25 cellular contexts compared by ENCODE assay signal in the genomic region with DNA sequence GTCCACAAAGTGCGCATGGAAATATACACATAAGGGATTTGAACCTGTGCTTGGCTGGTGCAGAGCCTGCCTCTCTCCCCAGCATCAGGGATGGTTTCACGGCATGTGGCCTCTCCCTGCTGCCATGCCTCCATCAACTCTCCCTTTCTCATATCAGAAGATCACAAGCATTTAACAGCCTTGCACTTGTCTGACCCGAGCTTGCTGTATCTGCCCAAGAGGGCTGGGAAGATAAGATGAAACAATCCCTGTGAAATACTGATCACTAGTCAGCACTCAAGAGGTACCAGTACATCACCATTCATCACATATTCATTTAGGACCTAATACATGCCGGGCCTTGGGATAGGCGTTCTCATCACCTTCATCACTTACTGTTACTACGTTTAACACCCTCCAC.
"Had no signal": no experiment of that assay in that cellular context is flagged by ENCODE, and none has a peak within 500 bp of the region (broad histone marks: within the 10 kb centered on the region; RNA-seq: fewer than 3 reads in every experiment).

No MANE protein-coding gene starts in this region.

- H3K9me3 Mint-ChIP-seq: natural killer cell; stimulated activated naive B cell treated with anti-CD40 and anti-IgM and Interleukin-4, amounts not matched to agents 10 μg/mL and 1 μg/mL and 100 μg/mL, for 72 hours; stimulated activated naive CD8-positive, alpha-beta T cell treated with anti-CD3 and anti-CD28 coated beads, Interleukin-15, Interleukin-2, amounts not matched to agents 100 ng/mL and 50 ng/mL, for 24 hours had no signal

- H3K4me1 ChIP-seq: gastroesophageal sphincter, lower lobe of right lung, right lobe of liver, suprapubic skin, upper lobe of right lung, uterus had no signal

- H3K27me3 Mint-ChIP-seq: stimulated activated naive B cell treated with anti-CD40 and anti-IgM and Interleukin-4, amounts not matched to agents 10 μg/mL and 1 μg/mL and 100 μg/mL, for 72 hours; stimulated activated naive CD8-positive, alpha-beta T cell treated with anti-CD3 and anti-CD28 coated beads, Interleukin-15, Interleukin-2, amounts not matched to agents 100 ng/mL and 50 ng/mL, for 24 hours had no signal

- H3K36me3 Mint-ChIP-seq: natural killer cell; stimulated activated naive B cell treated with anti-CD40 and anti-IgM and Interleukin-4, amounts not matched to agents 10 μg/mL and 1 μg/mL and 100 μg/mL, for 72 hours had no signal

- H3K4me2 ChIP-seq: hepatocyte had no signal

- DNase-seq: dorsolateral prefrontal cortex; effector CD4-positive, alpha-beta T cell; foreskin fibroblast; heart left ventricle; kidney; left lung; lower lobe of right lung; natural killer cell; occipital lobe; ovary; retina; right lobe of liver; small intestine; stimulated activated CD4-positive, alpha-beta T cell treated with anti-CD3 and anti-CD28 coated beads, Interleukin-15, amount 100 ng/mL, for 24 hours; stimulated activated CD4-positive, alpha-beta T cell treated with anti-CD3 and anti-CD28 coated beads, Interleukin-2, amount 100 ng/mL, for 48 hours; stimulated activated naive B cell treated with anti-CD40 and anti-IgM and Interleukin-4, amounts not matched to agents 10 μg/mL and 1 μg/mL and 100 μg/mL, for 72 hours; transverse colon; upper lobe of right lung; uterus had no signal

- H3K4me3 ChIP-seq: dorsolateral prefrontal cortex, gastroesophageal sphincter, heart left ventricle, hepatocyte, left lung, lower lobe of right lung, ovary, right lobe of liver, suprapubic skin, transverse colon, upper lobe of right lung, uterus had no signal

- H3K27ac ChIP-seq: dorsolateral prefrontal cortex, epithelial cell of prostate, gastroesophageal sphincter, heart left ventricle, hepatocyte, left lung, lower lobe of right lung, ovary, right lobe of liver, suprapubic skin, transverse colon, upper lobe of right lung, uterus had no signal

- H3K27me3 ChIP-seq: gastroesophageal sphincter, heart left ventricle, hepatocyte, left lung, ovary, right lobe of liver, suprapubic skin, transverse colon, upper lobe of right lung, uterus had no signal

- H3K36me3 ChIP-seq: gastroesophageal sphincter, heart left ventricle, left lung, lower lobe of right lung, ovary, right lobe of liver, suprapubic skin, transverse colon, upper lobe of right lung, uterus had no signal

- H3K9me3 ChIP-seq: gastroesophageal sphincter, heart left ventricle, left lung, lower lobe of right lung, ovary, right lobe of liver, suprapubic skin, transverse colon, upper lobe of right lung, uterus had no signal

- H3K79me2 ChIP-seq: hepatocyte had no signal

- H3K27ac Mint-ChIP-seq: natural killer cell; stimulated activated naive B cell treated with anti-CD40 and anti-IgM and Interleukin-4, amounts not matched to agents 10 μg/mL and 1 μg/mL and 100 μg/mL, for 72 hours; stimulated activated naive CD8-positive, alpha-beta T cell treated with anti-CD3 and anti-CD28 coated beads, Interleukin-15, Interleukin-2, amounts not matched to agents 100 ng/mL and 50 ng/mL, for 24 hours had no signal

- ATAC-seq: esophagus mucosa; gastroesophageal sphincter; left lung; lower lobe of right lung; natural killer cell; right lobe of liver; stimulated activated naive B cell treated with anti-CD40 and anti-IgM and Interleukin-4, amounts not matched to agents 10 μg/mL and 1 μg/mL and 100 μg/mL, for 72 hours; upper lobe of right lung had no signal

- H3K4me3 Mint-ChIP-seq: natural killer cell; stimulated activated naive B cell treated with anti-CD40 and anti-IgM and Interleukin-4, amounts not matched to agents 10 μg/mL and 1 μg/mL and 100 μg/mL, for 72 hours; stimulated activated naive CD8-positive, alpha-beta T cell treated with anti-CD3 and anti-CD28 coated beads, Interleukin-15, Interleukin-2, amounts not matched to agents 100 ng/mL and 50 ng/mL, for 24 hours had no signal

- H2AFZ ChIP-seq: hepatocyte had no signal
